In the genomic region with DNA sequence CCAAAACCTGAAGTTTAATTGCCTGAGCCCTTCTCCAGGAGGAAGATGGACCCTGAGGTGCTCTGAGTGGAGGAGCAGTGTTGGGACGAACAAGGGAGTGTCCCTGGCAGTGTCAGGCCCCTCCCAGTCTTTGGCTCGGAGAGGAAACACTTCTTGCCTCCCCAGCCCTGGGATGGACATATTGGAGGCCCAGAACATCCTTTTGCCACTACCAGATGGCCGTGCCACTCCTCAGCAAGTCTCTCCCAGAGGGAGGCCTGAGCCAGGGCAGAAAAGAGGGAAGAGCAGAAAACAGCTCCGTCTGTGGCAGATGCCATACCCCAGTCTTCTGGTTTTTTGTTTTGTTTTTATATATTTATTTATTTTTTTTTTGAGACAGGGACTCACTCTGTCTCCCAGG, we compare ENCODE assay signal across 15 cellular contexts.
"Had no signal": no experiment of that assay in that cellular context is flagged by ENCODE, and none has a peak within 500 bp of the region (broad histone marks: within the 10 kb centered on the region; RNA-seq: fewer than 3 reads in every experiment).

No MANE protein-coding gene starts in this region.

- ATAC-seq: esophagus mucosa, heart right ventricle, left lung had no signal

- H3K9me3 Mint-ChIP-seq: immature natural killer cell; memory B cell; mesothelial cell of epicardium; natural killer cell treated with Interleukin-12 subunit alpha and Interleukin-12 subunit beta and Interleukin-15 and Interleukin-18, amount 100 ng/mL, for 72 hours; neural progenitor cell had no signal

- H3K4me3 Mint-ChIP-seq: immature natural killer cell; memory B cell; mesothelial cell of epicardium; natural killer cell treated with Interleukin-12 subunit alpha and Interleukin-12 subunit beta and Interleukin-15 and Interleukin-18, amount 100 ng/mL, for 72 hours; neural progenitor cell had no signal

- H3K27ac Mint-ChIP-seq: immature natural killer cell; memory B cell; mesothelial cell of epicardium; natural killer cell treated with Interleukin-12 subunit alpha and Interleukin-12 subunit beta and Interleukin-15 and Interleukin-18, amount 100 ng/mL, for 72 hours; neural progenitor cell had no signal

- DNase-seq: effector memory CD4-positive, alpha-beta T cell; heart right ventricle; immature natural killer cell; left lung; nucleus accumbens; ovary; small intestine; stimulated activated CD4-positive, alpha-beta T cell treated with anti-CD3 and anti-CD28 coated beads, Interleukin-12 subunit alpha, Interleukin-12 subunit beta, amount 100 ng/mL, for 4 hours; stimulated activated naive CD4-positive, alpha-beta T cell treated with Interleukin-2 at 50 U/mL for 16 hours; trophoblast cell had no signal

- H3K36me3 Mint-ChIP-seq: immature natural killer cell; memory B cell; mesothelial cell of epicardium; natural killer cell treated with Interleukin-12 subunit alpha and Interleukin-12 subunit beta and Interleukin-15 and Interleukin-18, amount 100 ng/mL, for 72 hours; neural progenitor cell had no signal

- H3K4me1 Mint-ChIP-seq: immature natural killer cell, memory B cell, mesothelial cell of epicardium, neural progenitor cell had no signal
